ENCODE assay signal across 1 cellular context in the genomic region with DNA sequence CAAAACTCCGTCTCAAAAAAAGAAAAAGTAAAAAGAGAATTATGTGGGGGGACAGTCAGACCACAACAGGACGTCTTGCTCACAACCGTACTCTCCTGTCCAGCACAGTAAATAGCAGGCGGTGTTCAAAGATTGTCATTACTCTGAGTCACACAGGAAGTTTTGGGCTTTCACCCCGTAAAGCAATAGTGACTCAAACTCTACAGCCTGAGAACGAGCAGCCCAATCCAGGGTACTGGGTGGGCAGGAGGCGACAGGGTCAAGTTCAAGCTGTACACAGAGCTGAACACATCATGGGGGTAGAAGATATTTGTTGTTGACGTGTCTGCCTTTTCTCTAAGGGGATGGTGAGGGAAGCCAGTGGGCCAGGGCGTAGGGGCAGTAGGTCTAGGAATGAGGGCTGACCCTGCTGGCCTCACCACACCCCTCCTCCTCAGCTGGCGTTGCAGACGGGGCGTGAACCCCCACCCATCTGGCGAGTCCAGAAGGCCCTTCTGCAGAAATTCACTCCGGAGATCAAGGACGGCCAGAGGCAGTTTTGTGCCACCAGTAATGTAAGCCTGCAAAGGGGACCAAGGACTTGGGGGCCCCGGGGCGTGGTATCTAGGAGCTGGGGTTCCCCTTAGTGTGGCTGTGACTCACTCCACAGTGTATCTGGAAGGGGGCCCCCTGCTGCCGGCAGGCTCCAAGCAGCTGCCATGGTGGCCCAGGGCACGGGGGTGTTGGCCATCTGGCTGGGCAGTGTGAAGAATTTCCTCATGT.
TF ChIP-seq lines count a peak whose summit lies in the region.

No MANE protein-coding gene starts in this region.

TF ChIP-seq in HCT116, 20 proteins besides CTCF, POLR2A, EP300 and RAD21:
- TF ChIP-seq FOSL1 (IDR thresholded peaks at IDR 0.05; ENCODE audit: low read depth) (peak; percentile 84), EZH2 (IDR thresholded peaks at IDR 0.05) (no peak), ELF1 (IDR thresholded peaks at IDR 0.05; ENCODE audit: borderline replicate concordance, low read depth) (no peak), CEBPB (IDR thresholded peaks at IDR 0.05; ENCODE audit: low read depth) (no peak), SP1 (IDR thresholded peaks at IDR 0.05; ENCODE audit: low read depth) (peak; percentile 63; the same call in 1 of the 2 replicates), EZH2phosphoT487 (IDR thresholded peaks at IDR 0.05; ENCODE audit: borderline replicate concordance) (no peak), ZFX (IDR thresholded peaks at IDR 0.05) (no peak), POLR2AphosphoS5 (IDR thresholded peaks at IDR 0.05; ENCODE audit: low read depth, low read length) (peak; percentile 37; the same call in 1 of the 2 replicates), YY1 (IDR thresholded peaks at IDR 0.05; ENCODE audit: extremely low read depth, insufficient replicate concordance, low read depth, low read length) (no peak), MAX (IDR thresholded peaks at IDR 0.05) (no peak), JUND (IDR thresholded peaks at IDR 0.05) (peak; percentile 78), ZNF274 (IDR thresholded peaks at IDR 0.05; ENCODE audit: low read depth, low read length) (no peak), CBX3 (IDR thresholded peaks at IDR 0.05; ENCODE audit: low read depth) (no peak)
- TF ChIP-seq, protein P1, sequence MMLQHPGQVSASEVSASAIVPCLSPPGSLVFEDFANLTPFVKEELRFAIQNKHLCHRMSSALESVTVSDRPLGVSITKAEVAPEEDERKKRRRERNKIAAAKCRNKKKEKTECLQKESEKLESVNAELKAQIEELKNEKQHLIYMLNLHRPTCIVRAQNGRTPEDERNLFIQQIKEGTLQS (IDR thresholded peaks at IDR 0.05), result no peak
